Comparison of ENCODE assay signal across 8 cellular contexts in genomic region chr2:47068966-47069627, GRCh38.
A peak's percentile ranks its signal among the peaks of the same experiment; 100 is the strongest.
DNase-seq lines count a peak whose midpoint lies in the region; ATAC-seq and TF ChIP-seq lines count a peak whose summit lies in the region.

No MANE protein-coding gene starts in this region.

- H3K36me3 ChIP-seq in HEK293 (ENCODE audit: control insufficient read depth in 2 of 2, insufficient read depth in 1 of 2, low read length in 2 of 2) (no peaks in the 10 kb centered on the region), brain microvascular endothelial cell (replicated peaks) (no peaks in the 10 kb centered on the region), lower lobe of right lung (peaks cover 19% of the 10 kb centered on the region), stomach (peaks cover 0 to 16% (median 7%) of the 10 kb centered on the region in 4 donors)

- TF ChIP-seq POLR2A in stomach (IDR thresholded peaks at IDR 0.05) = no peak

- no peak overlapping the region for H3K4me3 ChIP-seq in HEK293 (ENCODE audit: low read depth, low read length)
- no peak overlapping the region for H3K4me3 ChIP-seq in brain microvascular endothelial cell (ENCODE audit: low read depth, low read length)
- no peak overlapping the region for H3K4me3 ChIP-seq in lower lobe of right lung
- H3K4me3 ChIP-seq in stomach = no peak overlapping the region

- ATAC-seq in lower lobe of right lung (no peak), GM18519 (IDR thresholded peaks at IDR 0.05; ENCODE audit: low FRiP score, unreplicated experiment) (no peak)

- POLR2A ChIA-PET in HEK293 (lab: Yijun Ruan, JAX) = interaction anchor here (0.6 to 1.2 kb wide), 5 partner anchors 23 to 268 kb away, joined by 3 to 5 read pairs (median 3); no protein-coding TSS in a partner anchor

- no peaks in the 10 kb centered on the region for H3K9me3 ChIP-seq in HEK293 (ENCODE audit: control insufficient read depth, insufficient read depth, low read depth, low read length)
- no peaks in the 10 kb centered on the region for H3K9me3 ChIP-seq in lower lobe of right lung
- H3K9me3 ChIP-seq in stomach = no peaks in the 10 kb centered on the region

- in situ Hi-C loops in brain microvascular endothelial cell (cut with HindIII; ENCODE audit: low pct_ligation_motif_present, low sequenced_read_pairs) = no loop called here

- CTCF ChIA-PET in HEK293 (lab: Yijun Ruan, JAX) = no interaction called here

- no peak for DNase-seq in brain microvascular endothelial cell
- no peak for DNase-seq in lower lobe of right lung
- no peak for DNase-seq in stomach
- no peak for DNase-seq in NK-92 treated with Interleukin-12 subunit alpha and Interleukin-12 subunit beta, amount 100 ng/mL, for 24 hours (lab: John Stamatoyannopoulos, UW)
- DNase-seq in NCI-H774 (lab: John Stamatoyannopoulos, UW) = no peak
- DNase-seq in SKM-1 treated with dmso at 0.1 percent for 144 hours (lab: John Stamatoyannopoulos, UW; ENCODE audit: unreplicated experiment) = no peak

- no peak overlapping the region for H3K27ac ChIP-seq in HEK293 (ENCODE audit: extremely low read depth, low read depth, low read length)
- peak overlapping the region; percentile 22 for H3K27ac ChIP-seq in brain microvascular endothelial cell
- H3K27ac ChIP-seq in lower lobe of right lung = peak overlapping the region; percentile 92
- H3K27ac ChIP-seq in stomach = peak overlapping the region; percentile 22 to 87 (median 85)

- intact Hi-C loops in lower lobe of right lung (cut with DNase I) (no loop called here), stomach (cut with DNase I; ENCODE audit: low total_unique reads) (no loop called here)

- H3K27me3 ChIP-seq in brain microvascular endothelial cell (replicated peaks) (no peaks in the 10 kb centered on the region), lower lobe of right lung (ENCODE audit: low read depth) (no peaks in the 10 kb centered on the region), stomach (no peaks in the 10 kb centered on the region)

- TF ChIP-seq EP300 in stomach (IDR thresholded peaks at IDR 0.05) = no peak

- WGBS in stomach, 5 donors = 66 to 81% (median 75%) methylated on average over 6 of the region's 6 CpGs

- no peak for TF ChIP-seq CTCF in HEK293 (tag by site-specific recombination; IDR thresholded peaks at IDR 0.05)
- no peak for TF ChIP-seq CTCF in brain microvascular endothelial cell (IDR thresholded peaks at IDR 0.05; ENCODE audit: low read depth, low read length, missing control alignments)
- TF ChIP-seq CTCF in lower lobe of right lung (IDR thresholded peaks at IDR 0.05) = no peak
- no peak for TF ChIP-seq CTCF in stomach (IDR thresholded peaks at IDR 0.05)

- H3K4me1 ChIP-seq in HEK293 (ENCODE audit: control insufficient read depth, insufficient read depth, low read length) (peaks cover 7% of the 10 kb centered on the region; the same call in 1 of the 2 replicates), lower lobe of right lung (peaks cover 93% of the 10 kb centered on the region), stomach (peaks cover 57 to 79% (median 69%) of the 10 kb centered on the region in 4 donors)

TF ChIP-seq in HEK293, 187 proteins besides CTCF, POLR2A, EP300 and RAD21:
- TF ChIP-seq ZIC2 (tag by site-specific recombination; IDR thresholded peaks at IDR 0.05) (peak; percentile 28; the same call in 1 of the 2 replicates), TSHZ1 (tag by site-specific recombination; IDR thresholded peaks at IDR 0.05; ENCODE audit: borderline replicate concordance) (no peak)
